In genomic region chr4:83012631-83013419, GRCh38 we compare ENCODE assay signal across 1 cellular context.
TF ChIP-seq lines count a peak whose summit lies in the region.

No MANE protein-coding gene starts in this region.

TF ChIP-seq in HEK293, 187 proteins besides CTCF, POLR2A, EP300 and RAD21 (continued from another document and continues in another):
- TF ChIP-seq PRDM6 (tag by site-specific recombination; IDR thresholded peaks at IDR 0.05) (no peak), ZNF221 (tag by site-specific recombination; IDR thresholded peaks at IDR 0.05; ENCODE audit: borderline replicate concordance) (no peak), BCL11A (tag by site-specific recombination; IDR thresholded peaks at IDR 0.05; ENCODE audit: low read depth) (no peak), OVOL3 (tag by site-specific recombination; IDR thresholded peaks at IDR 0.05) (no peak), ZIC2 (tag by site-specific recombination; IDR thresholded peaks at IDR 0.05) (0 out of 2 replicates have a peak, but pooled peaks have one; percentile 30), KLF16 (tag by site-specific recombination; IDR thresholded peaks at IDR 0.05) (0 out of 2 replicates have a peak, but pooled peaks have one; percentile 41), KLF8 (tag by site-specific recombination; IDR thresholded peaks at IDR 0.05) (peak; percentile 84), ZNF768 (tag by site-specific recombination; IDR thresholded peaks at IDR 0.05) (no peak), ZNF37A (tag by site-specific recombination; IDR thresholded peaks at IDR 0.05) (no peak), ZNF629 (tag by site-specific recombination; IDR thresholded peaks at IDR 0.05) (peak; percentile 77), ZNF670 (tag by site-specific recombination; IDR thresholded peaks at IDR 0.05; ENCODE audit: low read depth) (no peak), ZNF747 (tag by site-specific recombination; IDR thresholded peaks at IDR 0.05) (no peak), ZNF623 (tag by site-specific recombination; IDR thresholded peaks at IDR 0.05) (no peak), SCRT2 (tag by site-specific recombination; IDR thresholded peaks at IDR 0.05) (no peak), ZNF626 (tag by site-specific recombination; IDR thresholded peaks at IDR 0.05) (no peak), INSM2 (tag by site-specific recombination; IDR thresholded peaks at IDR 0.05) (peak; percentile 63), ZBTB44 (tag by site-specific recombination; IDR thresholded peaks at IDR 0.05) (no peak; the same call in 1 of the 2 replicates), ZNF24 (tag by site-specific recombination; IDR thresholded peaks at IDR 0.05) (peak; percentile 79), ZNF114 (tag by site-specific recombination; IDR thresholded peaks at IDR 0.05) (no peak), ATF2 (tag by site-specific recombination; IDR thresholded peaks at IDR 0.05; ENCODE audit: low read depth) (no peak), BCL6B (tag by site-specific recombination; IDR thresholded peaks at IDR 0.05) (no peak), ZSCAN5A (tag by site-specific recombination; IDR thresholded peaks at IDR 0.05) (no peak), ZNF10 (tag by site-specific recombination; IDR thresholded peaks at IDR 0.05) (peak; percentile 75), REPIN1 (tag by site-specific recombination; IDR thresholded peaks at IDR 0.05; ENCODE audit: low read depth) (no peak), ZNF239 (tag by site-specific recombination; IDR thresholded peaks at IDR 0.05) (no peak), ZNF138 (tag by site-specific recombination; IDR thresholded peaks at IDR 0.05; ENCODE audit: borderline replicate concordance) (no peak), AEBP2 (tag by site-specific recombination; IDR thresholded peaks at IDR 0.05; ENCODE audit: borderline replicate concordance) (no peak), ZEB2 (tag by site-specific recombination; IDR thresholded peaks at IDR 0.05) (peak; percentile 89; the same call in 1 of the 2 replicates), ZSCAN4 (tag by site-specific recombination; IDR thresholded peaks at IDR 0.05) (no peak), ZXDB (tag by site-specific recombination; IDR thresholded peaks at IDR 0.05) (peak; percentile 65), ZNF112 (tag by site-specific recombination; IDR thresholded peaks at IDR 0.05) (no peak), ZNF362 (tag by site-specific recombination; IDR thresholded peaks at IDR 0.05) (no peak; the same call in 1 of the 2 replicates), ZBTB21 (tag by site-specific recombination; IDR thresholded peaks at IDR 0.05) (no peak), ZBTB8A (tag by site-specific recombination; IDR thresholded peaks at IDR 0.05) (peak; percentile 99), ZNF26 (tag by site-specific recombination; IDR thresholded peaks at IDR 0.05) (no peak), ZNF596 (tag by site-specific recombination; IDR thresholded peaks at IDR 0.05) (0 out of 2 replicates have a peak, but pooled peaks have one; percentile 18), ZNF600 (tag by site-specific recombination; IDR thresholded peaks at IDR 0.05) (0 out of 2 replicates have a peak, but pooled peaks have one; percentile 29), ZBTB7A (tag by site-specific recombination; IDR thresholded peaks at IDR 0.05; ENCODE audit: low read depth) (no peak), ZBTB1 (tag by site-specific recombination; IDR thresholded peaks at IDR 0.05) (0 out of 2 replicates have a peak, but pooled peaks have one; percentile 41), ZNF311 (tag by site-specific recombination; IDR thresholded peaks at IDR 0.05; ENCODE audit: borderline replicate concordance) (no peak), ZNF449 (tag by site-specific recombination; IDR thresholded peaks at IDR 0.05) (peak; percentile 67; the same call in 1 of the 2 replicates), PRDM4 (tag by site-specific recombination; IDR thresholded peaks at IDR 0.05) (no peak), ZNF155 (tag by site-specific recombination; IDR thresholded peaks at IDR 0.05) (no peak), ZNF621 (tag by site-specific recombination; IDR thresholded peaks at IDR 0.05) (no peak), TRIM28 (IDR thresholded peaks at IDR 0.05; ENCODE audit: borderline replicate concordance, low read length) (peak; percentile 77)
